ENCODE assay signal across 9 cellular contexts in the genomic region with DNA sequence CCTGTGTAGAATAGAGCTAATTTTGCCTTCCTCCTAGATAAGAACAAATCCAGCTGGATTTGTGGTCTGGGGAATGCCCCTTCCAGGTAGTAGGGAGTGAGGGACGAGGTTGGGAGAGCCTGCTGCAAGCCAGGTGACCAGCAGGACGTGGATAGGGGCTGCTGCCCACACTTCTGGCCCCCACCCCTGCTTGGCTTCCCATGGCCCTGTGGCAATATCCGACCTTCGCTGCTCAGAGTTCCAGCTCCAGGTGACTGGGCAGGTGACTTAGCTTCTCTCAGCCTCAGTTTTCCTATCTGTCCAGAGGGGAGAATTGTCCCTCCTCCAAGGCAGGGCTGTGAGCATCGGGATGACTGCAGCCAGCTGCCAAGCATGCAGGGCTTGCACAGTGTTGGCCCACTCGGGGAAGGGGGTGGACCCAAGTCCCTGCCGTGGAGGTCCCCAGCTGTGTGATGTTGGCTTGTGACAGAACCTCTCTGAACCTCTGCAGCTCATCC. TPM values are rescaled to one million over a fixed set of nuclear protein-coding genes. Genes with fewer than 3 reads are reported as not detected.
DNase-seq lines count a peak whose midpoint lies in the region; ATAC-seq, FAIRE-seq and TF ChIP-seq lines count a peak whose summit lies in the region.
"Not testable (repeated sequence)": the region's sequence is repeated elsewhere in the genome, so short reads cannot be mapped to it uniquely, and the experiment has no call there.
"Had no signal": no experiment of that assay in that cellular context is flagged by ENCODE, and none has a peak within 500 bp of the region (broad histone marks: within the 10 kb centered on the region; RNA-seq: fewer than 3 reads in every experiment).

No MANE protein-coding gene starts in this region.

- not testable (repeated sequence) for H2AFZ ChIP-seq in neuronal stem cell (ENCODE audit: low read length)

- H3K4me2 ChIP-seq in BLaER1 treated with 17β-estradiol and CSF1 and Interleukin-3, amounts not matched to agents 10 nM and 100 nM = peak overlapping the region; percentile 48 to 75 (median 68); a peak in 17 of 22 replicates
- not testable (repeated sequence) for H3K4me2 ChIP-seq in neuronal stem cell (ENCODE audit: insufficient read depth, low read length, poor library complexity, severe bottlenecking)

- H3K9me3 ChIP-seq in BLaER1 treated with 17β-estradiol and CSF1 and Interleukin-3, amounts not matched to agents 10 nM and 100 nM (replicated peaks in 1 of 11); gastroesophageal sphincter; left ventricle myocardium inferior (replicated peaks); kidney (ENCODE audit: control insufficient read depth in 1 of 2, low read length in 2 of 2); neuronal stem cell (replicated peaks in 1 of 2; ENCODE audit: control insufficient read depth in 2 of 2, insufficient read depth in 1 of 2, low read depth in 1 of 2, low read length in 2 of 2); skeletal muscle tissue (ENCODE audit: control insufficient read depth in 3 of 3, low read length in 3 of 3): not testable (repeated sequence)

- not testable (repeated sequence) for H3K14ac ChIP-seq in neuronal stem cell (ENCODE audit: low read length)

- not testable (repeated sequence) for H3K79me1 ChIP-seq in neuronal stem cell (ENCODE audit: low read depth, low read length)

- H4K91ac ChIP-seq in neuronal stem cell (ENCODE audit: low read depth, low read length, poor library complexity) = not testable (repeated sequence)

- intact Hi-C loops in left ventricle myocardium inferior (cut with micrococcal nuclease); kidney (cut with DNase I): not testable (repeated sequence)

- H3K4me1 ChIP-seq in BLaER1 treated with 17β-estradiol and CSF1 and Interleukin-3, amounts not matched to agents 10 nM and 100 nM = peaks cover 26 to 49% (median 41%) of the 10 kb centered on the region in 10 experiments
- H3K4me1 ChIP-seq in gastroesophageal sphincter (peaks cover 0 to 13% (median 0%) of the 10 kb centered on the region in 3 donors), left ventricle myocardium inferior (peaks cover 35% of the 10 kb centered on the region), skeletal muscle tissue (ENCODE audit: control insufficient read depth in 3 of 3, insufficient read depth in 3 of 3, low read length in 3 of 3) (peaks cover 31 to 60% (median 50%) of the 10 kb centered on the region in 3 donors)
- not testable (repeated sequence) for H3K4me1 ChIP-seq in kidney (ENCODE audit: control insufficient read depth in 1 of 2, insufficient read depth in 1 of 2, low read depth in 1 of 2, low read length in 2 of 2); neuronal stem cell (ENCODE audit: control insufficient read depth in 2 of 2, insufficient read depth in 1 of 2, low read depth in 1 of 2, low read length in 2 of 2)

- peak overlapping the region; percentile 35 for H3K18ac ChIP-seq in neuronal stem cell (ENCODE audit: low read length)

- H3K4me3 ChIP-seq in BLaER1 treated with 17β-estradiol and CSF1 and Interleukin-3, amounts not matched to agents 10 nM and 100 nM; gastroesophageal sphincter; left ventricle myocardium inferior; kidney (ENCODE audit: low read length in 2 of 2); neuronal stem cell (ENCODE audit: low read length in 2 of 2); skeletal muscle tissue (ENCODE audit: low read length in 3 of 3): not testable (repeated sequence)

- not testable (repeated sequence) for H2BK12ac ChIP-seq in neuronal stem cell (ENCODE audit: low read length)

- H3K4ac ChIP-seq in neuronal stem cell (ENCODE audit: low read length) = not testable (repeated sequence)

- H3K36me3 ChIP-seq in BLaER1 treated with 17β-estradiol and CSF1 and Interleukin-3, amounts not matched to agents 10 nM and 100 nM = peaks cover 0 to 27% (median 10%) of the 10 kb centered on the region in 11 experiments; a peak in 9 of 22 replicates
- not testable (repeated sequence) for H3K36me3 ChIP-seq in gastroesophageal sphincter; left ventricle myocardium inferior; kidney (ENCODE audit: control insufficient read depth in 1 of 2, insufficient read depth in 2 of 2, low read length in 2 of 2); neuronal stem cell (replicated peaks in 1 of 2; ENCODE audit: control insufficient read depth in 2 of 2, insufficient read depth in 2 of 2, low read length in 2 of 2); skeletal muscle tissue (ENCODE audit: control insufficient read depth in 3 of 3, insufficient read depth in 3 of 3, low read length in 3 of 3)

- not testable (repeated sequence) for ATAC-seq in gastroesophageal sphincter

- FAIRE-seq in kidney (lab: Jason Lieb, UNC) = not testable (repeated sequence)

- not testable (repeated sequence) for H2BK15ac ChIP-seq in neuronal stem cell (ENCODE audit: low read length)

- TF ChIP-seq EP300 in gastroesophageal sphincter (IDR thresholded peaks at IDR 0.05) = not testable (repeated sequence)

- DNase-seq in left ventricle myocardium inferior = peak; percentile 11
- peak; percentile 69 for DNase-seq in kidney
- DNase-seq in neuronal stem cell (ENCODE audit: low spot score) = not testable (repeated sequence)

- H2BK5ac ChIP-seq in neuronal stem cell (ENCODE audit: low read length) = not testable (repeated sequence)

- H4K8ac ChIP-seq in neuronal stem cell (ENCODE audit: low read depth, low read length) = not testable (repeated sequence)

- not testable (repeated sequence) for H3K27me3 ChIP-seq in BLaER1 treated with 17β-estradiol and CSF1 and Interleukin-3, amounts not matched to agents 10 nM and 100 nM; gastroesophageal sphincter; left ventricle myocardium inferior (ENCODE audit: low read depth); neuronal stem cell (ENCODE audit: control insufficient read depth in 3 of 3, insufficient read depth in 3 of 3, low read depth in 1 of 3, low read length in 3 of 3); skeletal muscle tissue (ENCODE audit: control insufficient read depth in 3 of 3, insufficient read depth in 3 of 3, low read length in 3 of 3)

- not testable (repeated sequence) for TF ChIP-seq POLR2A in gastroesophageal sphincter (IDR thresholded peaks at IDR 0.05)

- H3K9ac ChIP-seq in BLaER1 treated with 17β-estradiol and CSF1 and Interleukin-3, amounts not matched to agents 10 nM and 100 nM = peak overlapping the region in 2 of 11 experiments; percentile 26 to 57; a peak in 1 of 22 replicates
- not testable (repeated sequence) for H3K9ac ChIP-seq in kidney (ENCODE audit: low read length in 2 of 2)
- H3K9ac ChIP-seq in neuronal stem cell (ENCODE audit: low read depth, low read length, poor library complexity) (peak overlapping the region; percentile 30), skeletal muscle tissue (ENCODE audit: low read depth in 1 of 3, low read length in 3 of 3) (peak overlapping the region in 2 of 3 donors; percentile 52 to 73)

- 40 to 60% methylated on average over 1 of the region's 7 CpGs for WGBS in gastroesophageal sphincter (ENCODE audit: low coverage in 1 of 2), 2 donors
- no CpG with 5 or more reads among the region's 7 CpGs for WGBS in neuronal stem cell (ENCODE audit: extremely low coverage in 2 of 2, insufficient read length in 2 of 2, insufficient replicate concordance in 1 of 2), 2 donors

- H2BK120ac ChIP-seq in neuronal stem cell (ENCODE audit: low read depth, low read length) = not testable (repeated sequence)

- not testable (repeated sequence) for TF ChIP-seq CTCF in gastroesophageal sphincter (IDR thresholded peaks at IDR 0.05); left ventricle myocardium inferior (IDR thresholded peaks at IDR 0.05; ENCODE audit: borderline replicate concordance); kidney (IDR thresholded peaks at IDR 0.05; ENCODE audit: borderline replicate concordance, extremely low read depth, insufficient read depth)

- peaks cover 0 to 71% (median 0%) of the 10 kb centered on the region in 11 experiments; a peak in 6 of 22 replicates for H4K20me1 ChIP-seq in BLaER1 treated with 17β-estradiol and CSF1 and Interleukin-3, amounts not matched to agents 10 nM and 100 nM

- not testable (repeated sequence) for H3K23ac ChIP-seq in neuronal stem cell (ENCODE audit: low read depth, low read length, poor library complexity)

- H2AK5ac ChIP-seq in neuronal stem cell (ENCODE audit: low read depth, low read length) = not testable (repeated sequence)

- peak overlapping the region in 7 of 11 experiments; percentile 54 to 77 (median 70); a peak in 11 of 22 replicates for H3K27ac ChIP-seq in BLaER1 treated with 17β-estradiol and CSF1 and Interleukin-3, amounts not matched to agents 10 nM and 100 nM
- H3K27ac ChIP-seq in gastroesophageal sphincter = peak overlapping the region in 3 of 4 donors; percentile 17 to 57 (median 54)
- peak overlapping the region; percentile 83 for H3K27ac ChIP-seq in left ventricle myocardium inferior (replicated peaks)
- not testable (repeated sequence) for H3K27ac ChIP-seq in kidney (ENCODE audit: low read depth in 2 of 2, low read length in 2 of 2); neuronal stem cell (replicated peaks; ENCODE audit: low read length); skeletal muscle tissue (ENCODE audit: low read depth, low read length)

RNA-seq across cellular contexts. Expression of a gene that starts 29.8 kb away (rescaled TPM):
- total RNA-seq in gastroesophageal sphincter (1 to 10 TPM in 3 of 4 donors, under 1 TPM in 1; 0.78 to 3.1 (median 1.9) TPM), left ventricle myocardium inferior (12.3 TPM), kidney (3.1 TPM), skeletal muscle tissue (14.6 TPM)
- 3.4 TPM for polyA plus RNA-seq in kidney (ENCODE audit: insufficient read depth, low read depth, low replicate concordance)
- polyA plus RNA-seq in neuronal stem cell (2013, experiment 1 of 2) = 0.78 TPM
- polyA plus RNA-seq in neuronal stem cell (2013, experiment 2 of 2) = 0.89 TPM
- total RNA-seq: CD8-positive, alpha-beta memory T cell; HFFc6 had no signal
- polyA plus RNA-seq: CD4-positive, CD25-positive, alpha-beta regulatory T cell; CD8-positive, alpha-beta memory T cell had no signal
